26 cellular contexts compared by ENCODE assay signal in genomic region chr7:3787717-3788311, GRCh38.
A peak's percentile ranks its signal among the peaks of the same experiment; 100 is the strongest.
DNase-seq lines count a peak whose midpoint lies in the region; ATAC-seq and TF ChIP-seq lines count a peak whose summit lies in the region.
"Had no signal": no experiment of that assay in that cellular context is flagged by ENCODE, and none has a peak within 500 bp of the region (broad histone marks: within the 10 kb centered on the region; RNA-seq: fewer than 3 reads in every experiment).

No MANE protein-coding gene starts in this region.

- no peaks in the 10 kb centered on the region for H3K4me1 ChIP-seq in left lung
- H3K4me1 ChIP-seq: BLaER1, body of pancreas, colonic mucosa had no signal

- no peak for TF ChIP-seq CTCF in left lung (IDR thresholded peaks at IDR 0.05)

- no peak overlapping the region for H3K27ac ChIP-seq in left lung
- H3K27ac ChIP-seq: 22Rv1, BLaER1, body of pancreas, colonic mucosa, KMS-11, neutrophil, PC-9 had no signal

- H3K27me3 ChIP-seq in left lung = peaks cover 0 to 5% of the 10 kb centered on the region in 2 donors
- H3K27me3 ChIP-seq: BLaER1, body of pancreas, colonic mucosa had no signal

- H3K27me3 Mint-ChIP-seq in stimulated activated naive B cell treated with anti-CD40 and anti-IgM and Interleukin-4, amounts not matched to agents 10 μg/mL and 1 μg/mL and 100 μg/mL, for 72 hours = peaks cover 40 to 43% of the 10 kb centered on the region in 2 donors

- peaks cover 0 to 5% of the 10 kb centered on the region in 2 donors for H3K9me3 Mint-ChIP-seq in stimulated activated naive B cell treated with anti-CD40 and anti-IgM and Interleukin-4, amounts not matched to agents 10 μg/mL and 1 μg/mL and 100 μg/mL, for 72 hours
- H3K9me3 Mint-ChIP-seq: activated naive CD4-positive, alpha-beta T cell treated with anti-CD3 and anti-CD28 coated beads, Interleukin-2, amount 50 U/mL, for 72 hours; activated T-cell treated with anti-CD3 and anti-CD28 coated beads, Interleukin-2, amount 50 U/mL, for 72 hours; stimulated activated naive CD8-positive, alpha-beta T cell treated with anti-CD3 and anti-CD28 coated beads, Interleukin-15, Interleukin-2, amounts not matched to agents 100 ng/mL and 50 ng/mL, for 24 hours had no signal

- peaks cover 0 to 3% of the 10 kb centered on the region in 2 donors for H3K4me1 Mint-ChIP-seq in stimulated activated naive B cell treated with anti-CD40 and anti-IgM and Interleukin-4, amounts not matched to agents 10 μg/mL and 1 μg/mL and 100 μg/mL, for 72 hours

- DNase-seq in DMS53 (lab: John Stamatoyannopoulos, UW) (peak; percentile 12), DMS53 treated with DMSO at 0.1 percent for 48 hours (lab: John Stamatoyannopoulos, UW; ENCODE audit: unreplicated experiment) (no peak), astrocyte of the hippocampus (ENCODE audit: low read depth, low spot score) (peak; percentile 5), left lung (peak in 1 of 2 donors; percentile 35), SW 1271 (lab: John Stamatoyannopoulos, UW) (no peak), NCI-H2196 treated with DMSO at 0.1 percent for 48 hours (lab: John Stamatoyannopoulos, UW; ENCODE audit: unreplicated experiment) (no peak)
- no peak for DNase-seq in stimulated activated naive B cell treated with anti-CD40 and anti-IgM and Interleukin-4, amounts not matched to agents 10 μg/mL and 1 μg/mL and 100 μg/mL, for 72 hours
- DNase-seq in activated CD8-positive, alpha-beta memory T cell treated with anti-CD3 and anti-CD28 coated beads for 24 hours = no peak
- DNase-seq: activated CD4-positive, CD25-positive, alpha-beta regulatory T cell; activated T-cell treated with anti-CD3 and anti-CD28 coated beads, Interleukin-2, amount 50 U/mL, for 72 hours; colonic mucosa; foreskin melanocyte; GOT3; kidney glomerular epithelial cell; NCI-H1092; NCI-H526; trophoblast cell had no signal

- H3K4me3 ChIP-seq in left lung = no peak overlapping the region
- H3K4me3 ChIP-seq: BLaER1, body of pancreas, colonic mucosa, PC-9 had no signal

- no peaks in the 10 kb centered on the region for H3K36me3 Mint-ChIP-seq in stimulated activated naive B cell treated with anti-CD40 and anti-IgM and Interleukin-4, amounts not matched to agents 10 μg/mL and 1 μg/mL and 100 μg/mL, for 72 hours
- H3K36me3 Mint-ChIP-seq: activated naive CD4-positive, alpha-beta T cell treated with anti-CD3 and anti-CD28 coated beads, Interleukin-2, amount 50 U/mL, for 72 hours had no signal

- peak; percentile 90 for ATAC-seq in left lung
- ATAC-seq in stimulated activated naive B cell treated with anti-CD40 and anti-IgM and Interleukin-4, amounts not matched to agents 10 μg/mL and 1 μg/mL and 100 μg/mL, for 72 hours (replicated peaks) = peak; percentile 45 to 51
- ATAC-seq: activated naive CD4-positive, alpha-beta T cell treated with anti-CD3 and anti-CD28 coated beads, Interleukin-2, amount 50 U/mL, for 72 hours; activated T-cell treated with anti-CD3 and anti-CD28 coated beads, Interleukin-2, amount 50 U/mL, for 72 hours; body of pancreas had no signal

- H3K36me3 ChIP-seq in left lung = no peaks in the 10 kb centered on the region
- H3K36me3 ChIP-seq: BLaER1, colonic mucosa, neutrophil had no signal

- H3K27ac Mint-ChIP-seq in stimulated activated naive B cell treated with anti-CD40 and anti-IgM and Interleukin-4, amounts not matched to agents 10 μg/mL and 1 μg/mL and 100 μg/mL, for 72 hours = no peak overlapping the region
- H3K27ac Mint-ChIP-seq: activated naive CD4-positive, alpha-beta T cell treated with anti-CD3 and anti-CD28 coated beads, Interleukin-2, amount 50 U/mL, for 72 hours; activated T-cell treated with anti-CD3 and anti-CD28 coated beads, Interleukin-2, amount 50 U/mL, for 72 hours; stimulated activated naive CD8-positive, alpha-beta T cell treated with anti-CD3 and anti-CD28 coated beads, Interleukin-15, Interleukin-2, amounts not matched to agents 100 ng/mL and 50 ng/mL, for 24 hours; T-helper 2 cell treated with Interferon-gamma antibody and Interleukin-4, amounts not matched to agents 5 μg/mL and 100 μg/mL, for 36 hours had no signal

- intact Hi-C loops in left lung (cut with DNase I) = no loop called here

- H3K9me3 ChIP-seq in left lung = peaks cover 0 to 5% of the 10 kb centered on the region in 2 donors
- H3K9me3 ChIP-seq: body of pancreas, colonic mucosa, neutrophil had no signal

- no peak overlapping the region for H3K4me3 Mint-ChIP-seq in stimulated activated naive B cell treated with anti-CD40 and anti-IgM and Interleukin-4, amounts not matched to agents 10 μg/mL and 1 μg/mL and 100 μg/mL, for 72 hours
- H3K4me3 Mint-ChIP-seq: activated T-cell treated with anti-CD3 and anti-CD28 coated beads, Interleukin-2, amount 50 U/mL, for 72 hours; stimulated activated naive CD8-positive, alpha-beta T cell treated with anti-CD3 and anti-CD28 coated beads, Interleukin-15, Interleukin-2, amounts not matched to agents 100 ng/mL and 50 ng/mL, for 24 hours; T-helper 2 cell treated with Interferon-gamma antibody and Interleukin-4, amounts not matched to agents 5 μg/mL and 100 μg/mL, for 36 hours had no signal

Comparison
In these comparisons a context has a peak if more than half of its experiments do, and no peak if none do; other contexts are left out.
1. DNase-seq: peak in DMS53 (single experiment) and astrocyte of the hippocampus (single experiment); none in DMS53 treated with DMSO at 0.1 percent for 48 hours (single experiment), stimulated activated naive B cell treated with anti-CD40 and anti-IgM and Interleukin-4, amounts not matched to agents 10 μg/mL and 1 μg/mL and 100 μg/mL, for 72 hours (single experiment), activated CD8-positive, alpha-beta memory T cell treated with anti-CD3 and anti-CD28 coated beads for 24 hours (single experiment), SW 1271 (0 of 2) and NCI-H2196 treated with DMSO at 0.1 percent for 48 hours (single experiment).